1 cellular context compared by ENCODE assay signal in the genomic region with DNA sequence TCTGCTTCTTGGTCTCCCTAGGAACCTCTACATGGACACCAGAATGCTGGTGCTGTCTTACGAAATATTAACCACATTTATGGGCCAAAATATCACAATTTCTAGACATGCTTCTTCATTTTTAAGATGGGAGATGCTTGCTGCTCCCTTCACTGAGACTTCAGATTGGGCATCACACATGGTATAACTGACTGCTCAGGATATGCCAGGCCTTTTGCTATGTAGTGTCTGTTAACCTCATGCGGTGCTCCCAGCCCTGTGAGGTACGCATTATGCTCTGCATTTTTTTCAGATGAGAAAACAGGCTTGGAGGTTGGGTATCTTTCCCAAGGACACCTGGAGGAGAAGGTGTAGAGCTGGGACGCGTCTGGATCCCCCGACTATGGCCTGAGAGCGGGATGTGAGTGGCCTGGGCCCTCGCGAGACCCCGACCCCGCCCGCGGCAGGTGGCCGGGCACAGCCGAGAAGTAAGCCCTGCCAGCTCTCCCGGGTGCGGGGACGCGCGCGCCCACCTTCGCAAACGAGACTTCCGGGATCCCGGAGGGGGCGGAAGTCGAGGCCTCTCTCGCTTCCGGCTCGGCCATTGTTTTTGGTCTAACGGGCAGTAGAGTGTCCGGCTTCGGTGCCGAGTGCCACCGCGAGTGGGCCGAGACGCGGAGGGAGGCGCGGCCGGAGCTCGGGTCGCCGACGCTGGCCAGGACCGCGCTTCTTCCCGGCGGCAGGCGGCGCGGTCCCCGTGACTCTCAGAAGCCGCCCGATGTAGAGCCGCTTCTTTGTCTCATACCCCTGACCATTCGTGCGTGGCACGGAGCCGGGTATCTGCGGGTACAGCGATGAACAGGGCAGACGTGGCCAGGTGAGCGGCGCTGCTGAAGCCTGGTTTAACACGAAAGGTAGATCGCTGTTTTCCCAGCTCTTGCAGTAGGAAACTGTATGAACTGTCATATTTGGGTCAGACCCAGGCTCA.
A peak's percentile ranks its signal among the peaks of the same experiment; 100 is the strongest.
TF ChIP-seq lines count a peak whose summit lies in the region.

TSS of gene ZKSCAN7 (plus strand) at position 568 of the 967 bp plus-strand sequence. CDS start 1,855 bp downstream, outside the sequence.

TF ChIP-seq in HepG2, 621 proteins besides CTCF, POLR2A, EP300 and RAD21 (continued from another document and continues in another):
- TF ChIP-seq, protein P1, sequence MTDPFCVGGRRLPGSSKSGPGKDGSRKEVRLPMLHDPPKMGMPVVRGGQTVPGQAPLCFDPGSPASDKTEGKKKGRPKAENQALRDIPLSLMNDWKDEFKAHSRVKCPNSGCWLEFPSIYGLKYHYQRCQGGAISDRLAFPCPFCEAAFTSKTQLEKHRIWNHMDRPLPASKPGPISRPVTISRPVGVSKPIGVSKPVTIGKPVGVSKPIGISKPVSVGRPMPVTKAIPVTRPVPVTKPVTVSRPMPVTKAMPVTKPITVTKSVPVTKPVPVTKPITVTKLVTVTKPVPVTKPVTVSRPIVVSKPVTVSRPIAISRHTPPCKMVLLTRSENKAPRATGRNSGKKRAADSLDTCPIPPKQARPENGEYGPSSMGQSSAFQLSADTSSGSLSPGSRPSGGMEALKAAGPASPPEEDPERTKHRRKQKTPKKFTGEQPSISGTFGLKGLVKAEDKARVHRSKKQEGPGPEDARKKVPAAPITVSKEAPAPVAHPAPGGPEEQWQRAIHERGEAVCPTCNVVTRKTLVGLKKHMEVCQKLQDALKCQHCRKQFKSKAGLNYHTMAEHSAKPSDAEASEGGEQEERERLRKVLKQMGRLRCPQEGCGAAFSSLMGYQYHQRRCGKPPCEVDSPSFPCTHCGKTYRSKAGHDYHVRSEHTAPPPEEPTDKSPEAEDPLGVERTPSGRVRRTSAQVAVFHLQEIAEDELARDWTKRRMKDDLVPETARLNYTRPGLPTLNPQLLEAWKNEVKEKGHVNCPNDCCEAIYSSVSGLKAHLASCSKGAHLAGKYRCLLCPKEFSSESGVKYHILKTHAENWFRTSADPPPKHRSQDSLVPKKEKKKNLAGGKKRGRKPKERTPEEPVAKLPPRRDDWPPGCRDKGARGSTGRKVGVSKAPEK (CRISPR knock-in tag; IDR thresholded peaks at IDR 0.05; ENCODE audit: borderline replicate concordance), result no peak
- no peak for TF ChIP-seq KMT2A (CRISPR knock-in tag; IDR thresholded peaks at IDR 0.05)
- no peak for TF ChIP-seq SRSF1 (optimal IDR thresholded peaks at IDR 0.05; ENCODE audit: low read depth, low read length)
- no peak for TF ChIP-seq FOXP4 (CRISPR knock-in tag; IDR thresholded peaks at IDR 0.05)
- no peak for TF ChIP-seq MLLT10 (CRISPR knock-in tag; IDR thresholded peaks at IDR 0.05)
- no peak for TF ChIP-seq NBN (conservative IDR thresholded peaks at IDR 0.05)
- TF ChIP-seq HOXA3 (CRISPR knock-in tag; IDR thresholded peaks at IDR 0.05), result peak; percentile 58
- TF ChIP-seq, protein P2, sequence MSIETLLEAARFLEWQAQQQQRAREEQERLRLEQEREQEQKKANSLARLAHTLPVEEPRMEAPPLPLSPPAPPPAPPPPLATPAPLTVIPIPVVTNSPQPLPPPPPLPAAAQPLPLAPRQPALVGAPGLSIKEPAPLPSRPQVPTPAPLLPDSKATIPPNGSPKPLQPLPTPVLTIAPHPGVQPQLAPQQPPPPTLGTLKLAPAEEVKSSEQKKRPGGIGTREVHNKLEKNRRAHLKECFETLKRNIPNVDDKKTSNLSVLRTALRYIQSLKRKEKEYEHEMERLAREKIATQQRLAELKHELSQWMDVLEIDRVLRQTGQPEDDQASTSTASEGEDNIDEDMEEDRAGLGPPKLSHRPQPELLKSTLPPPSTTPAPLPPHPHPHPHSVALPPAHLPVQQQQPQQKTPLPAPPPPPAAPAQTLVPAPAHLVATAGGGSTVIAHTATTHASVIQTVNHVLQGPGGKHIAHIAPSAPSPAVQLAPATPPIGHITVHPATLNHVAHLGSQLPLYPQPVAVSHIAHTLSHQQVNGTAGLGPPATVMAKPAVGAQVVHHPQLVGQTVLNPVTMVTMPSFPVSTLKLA (IDR thresholded peaks at IDR 0.05), result no peak
- no peak for TF ChIP-seq HDAC1 (CRISPR knock-in tag; IDR thresholded peaks at IDR 0.05)
- TF ChIP-seq PAF1 (CRISPR knock-in tag; IDR thresholded peaks at IDR 0.05), result no peak
- TF ChIP-seq ZZZ3 (CRISPR knock-in tag; IDR thresholded peaks at IDR 0.05; ENCODE audit: borderline replicate concordance), result no peak
- no peak; the same call in 2 of the 3 replicates for TF ChIP-seq MXI1 (IDR thresholded peaks at IDR 0.05; ENCODE audit: borderline replicate concordance, low read depth, low read length)
- no peak for TF ChIP-seq ZNF570 (CRISPR knock-in tag; IDR thresholded peaks at IDR 0.05; ENCODE audit: borderline replicate concordance)
- TF ChIP-seq BCL3 (CRISPR knock-in tag; IDR thresholded peaks at IDR 0.05), result 0 out of 2 replicates have a peak, but pooled peaks have one; percentile 29
- peak; percentile 58; the same call in 1 of the 2 replicates for TF ChIP-seq ELF4 (CRISPR knock-in tag; IDR thresholded peaks at IDR 0.05; ENCODE audit: borderline replicate concordance)
- TF ChIP-seq CBFB (CRISPR knock-in tag; IDR thresholded peaks at IDR 0.05), result no peak
- TF ChIP-seq, protein P3, sequence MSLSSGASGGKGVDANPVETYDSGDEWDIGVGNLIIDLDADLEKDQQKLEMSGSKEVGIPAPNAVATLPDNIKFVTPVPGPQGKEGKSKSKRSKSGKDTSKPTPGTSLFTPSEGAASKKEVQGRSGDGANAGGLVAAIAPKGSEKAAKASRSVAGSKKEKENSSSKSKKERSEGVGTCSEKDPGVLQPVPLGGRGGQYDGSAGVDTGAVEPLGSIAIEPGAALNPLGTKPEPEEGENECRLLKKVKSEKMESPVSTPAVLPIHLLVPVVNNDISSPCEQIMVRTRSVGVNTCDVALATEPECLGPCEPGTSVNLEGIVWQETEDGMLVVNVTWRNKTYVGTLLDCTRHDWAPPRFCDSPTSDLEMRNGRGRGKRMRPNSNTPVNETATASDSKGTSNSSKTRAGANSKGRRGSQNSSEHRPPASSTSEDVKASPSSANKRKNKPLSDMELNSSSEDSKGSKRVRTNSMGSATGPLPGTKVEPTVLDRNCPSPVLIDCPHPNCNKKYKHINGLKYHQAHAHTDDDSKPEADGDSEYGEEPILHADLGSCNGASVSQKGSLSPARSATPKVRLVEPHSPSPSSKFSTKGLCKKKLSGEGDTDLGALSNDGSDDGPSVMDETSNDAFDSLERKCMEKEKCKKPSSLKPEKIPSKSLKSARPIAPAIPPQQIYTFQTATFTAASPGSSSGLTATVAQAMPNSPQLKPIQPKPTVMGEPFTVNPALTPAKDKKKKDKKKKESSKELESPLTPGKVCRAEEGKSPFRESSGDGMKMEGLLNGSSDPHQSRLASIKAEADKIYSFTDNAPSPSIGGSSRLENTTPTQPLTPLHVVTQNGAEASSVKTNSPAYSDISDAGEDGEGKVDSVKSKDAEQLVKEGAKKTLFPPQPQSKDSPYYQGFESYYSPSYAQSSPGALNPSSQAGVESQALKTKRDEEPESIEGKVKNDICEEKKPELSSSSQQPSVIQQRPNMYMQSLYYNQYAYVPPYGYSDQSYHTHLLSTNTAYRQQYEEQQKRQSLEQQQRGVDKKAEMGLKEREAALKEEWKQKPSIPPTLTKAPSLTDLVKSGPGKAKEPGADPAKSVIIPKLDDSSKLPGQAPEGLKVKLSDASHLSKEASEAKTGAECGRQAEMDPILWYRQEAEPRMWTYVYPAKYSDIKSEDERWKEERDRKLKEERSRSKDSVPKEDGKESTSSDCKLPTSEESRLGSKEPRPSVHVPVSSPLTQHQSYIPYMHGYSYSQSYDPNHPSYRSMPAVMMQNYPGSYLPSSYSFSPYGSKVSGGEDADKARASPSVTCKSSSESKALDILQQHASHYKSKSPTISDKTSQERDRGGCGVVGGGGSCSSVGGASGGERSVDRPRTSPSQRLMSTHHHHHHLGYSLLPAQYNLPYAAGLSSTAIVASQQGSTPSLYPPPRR (CRISPR knock-in tag; IDR thresholded peaks at IDR 0.05; ENCODE audit: borderline replicate concordance), result no peak
- TF ChIP-seq ZNF776 (CRISPR knock-in tag; IDR thresholded peaks at IDR 0.05), result peak; percentile 62; the same call in 1 of the 2 replicates
- TF ChIP-seq BHLHE40 (IDR thresholded peaks at IDR 0.05; ENCODE audit: low read length), result no peak
- TF ChIP-seq ZNF564 (CRISPR knock-in tag; IDR thresholded peaks at IDR 0.05), result no peak
- TF ChIP-seq REXO4 (CRISPR knock-in tag; IDR thresholded peaks at IDR 0.05; ENCODE audit: borderline replicate concordance), result no peak
- TF ChIP-seq ZNF282 (IDR thresholded peaks at IDR 0.05; ENCODE audit: partially characterized antibody), result no peak
- no peak for TF ChIP-seq HHEX (CRISPR knock-in tag; IDR thresholded peaks at IDR 0.05)
- 0 out of 2 replicates have a peak, but pooled peaks have one; percentile 25 for TF ChIP-seq AKAP8 (CRISPR knock-in tag; IDR thresholded peaks at IDR 0.05)
- peak; percentile 68 for TF ChIP-seq THAP11 (CRISPR knock-in tag; IDR thresholded peaks at IDR 0.05)
- TF ChIP-seq ATF7-NPFF (CRISPR knock-in tag; IDR thresholded peaks at IDR 0.05; ENCODE audit: low read depth), result no peak
- TF ChIP-seq ZNF749 (CRISPR knock-in tag; IDR thresholded peaks at IDR 0.05; ENCODE audit: borderline replicate concordance), result no peak
- TF ChIP-seq ZSCAN31 (CRISPR knock-in tag; IDR thresholded peaks at IDR 0.05; ENCODE audit: low read depth), result no peak
- no peak for TF ChIP-seq GLMP (CRISPR knock-in tag; IDR thresholded peaks at IDR 0.05; ENCODE audit: borderline replicate concordance)
- no peak for TF ChIP-seq DPF2 (CRISPR knock-in tag; IDR thresholded peaks at IDR 0.05; ENCODE audit: borderline replicate concordance, low read depth)
- TF ChIP-seq AGO1 (IDR thresholded peaks at IDR 0.05; ENCODE audit: low read depth, low read length, poor library complexity, severe bottlenecking), result no peak
- TF ChIP-seq ZNF724P (CRISPR knock-in tag; IDR thresholded peaks at IDR 0.05; ENCODE audit: borderline replicate concordance), result no peak
- no peak for TF ChIP-seq RARA (CRISPR knock-in tag; IDR thresholded peaks at IDR 0.05)
- no peak for TF ChIP-seq ZNF550 (CRISPR knock-in tag; IDR thresholded peaks at IDR 0.05; ENCODE audit: borderline replicate concordance)
- TF ChIP-seq ZNF207 (IDR thresholded peaks at IDR 0.05; ENCODE audit: borderline replicate concordance), result no peak
- TF ChIP-seq ZNF777 (CRISPR knock-in tag; IDR thresholded peaks at IDR 0.05), result no peak
- no peak for TF ChIP-seq XBP1 (CRISPR knock-in tag; IDR thresholded peaks at IDR 0.05)
